ENCODE assay signal across 8 cellular contexts in genomic region chr10:97640868-97641811, GRCh38. TPM values are rescaled to one million over a fixed set of nuclear protein-coding genes. Genes with fewer than 3 reads are reported as not detected.
DNase-seq lines count a peak whose midpoint lies in the region; ATAC-seq and TF ChIP-seq lines count a peak whose summit lies in the region.

No MANE protein-coding gene starts in this region.

- ATAC-seq in HCT116 = peak; percentile 29
- peak in 2 of 4 donors; percentile 59 to 66 for ATAC-seq in heart left ventricle

- no peaks in the 10 kb centered on the region for H3K27me3 ChIP-seq in HCT116 (ENCODE audit: insufficient read depth, low read length)
- H3K27me3 ChIP-seq in heart left ventricle = no peaks in the 10 kb centered on the region
- no peaks in the 10 kb centered on the region for H3K27me3 ChIP-seq in trophoblast cell (ENCODE audit: insufficient read depth, low read length)

- peaks cover 36% of the 10 kb centered on the region for H3K79me2 ChIP-seq in HCT116 (ENCODE audit: insufficient read depth, low read length)
- H3K79me2 ChIP-seq in trophoblast cell (ENCODE audit: control insufficient read depth, insufficient read depth, low read length, poor library complexity) = peaks cover 8% of the 10 kb centered on the region

- intact Hi-C loops in HCT116 (cut with micrococcal nuclease) (no loop called here), heart left ventricle (cut with DNase I) (loop anchor here in 1 of 10 donors (5.0 kb wide), 1 partner anchor 46 kb away; the partner anchor contains the start of gene AVPI1)

- POLR2A ChIA-PET in HCT116 (lab: Charles Lee) = interaction anchor here (1.0 to 1.8 kb wide), 2 partner anchors 8 to 69 kb away, joined by 3 to 8 read pairs; no protein-coding TSS in a partner anchor

- H4K12ac ChIP-seq in trophoblast cell (ENCODE audit: low read depth, low read length) = no peak overlapping the region

- RAD21 ChIA-PET in HCT116 (lab: Charles Lee; ENCODE audit: low non-redundant PET in 1 of 2, low total read pairs in 2 of 2, uncharacterized antibody in 2 of 2, unreplicated experiment in 2 of 2) = no interaction called here

- no peaks in the 10 kb centered on the region for H3K9me2 ChIP-seq in HCT116 (ENCODE audit: insufficient read depth)

- H3K4ac ChIP-seq in trophoblast cell (ENCODE audit: low read depth, low read length) = peak overlapping the region; percentile 84

- no peak overlapping the region for H2BK12ac ChIP-seq in trophoblast cell (ENCODE audit: low read length)

- H3K27ac ChIP-seq in HCT116 (ENCODE audit: low read depth, low read length) (peak overlapping the region; percentile 67), heart left ventricle (peak overlapping the region; percentile 41 to 90 (median 78)), trophoblast cell (ENCODE audit: low read depth, low read length) (peak overlapping the region; percentile 44)

- no peak overlapping the region for H2AK5ac ChIP-seq in trophoblast cell (ENCODE audit: low read length)

- peaks cover 2% of the 10 kb centered on the region for H3K79me1 ChIP-seq in trophoblast cell (ENCODE audit: low read length)

- peak overlapping the region; percentile 74 for H3K18ac ChIP-seq in trophoblast cell (ENCODE audit: low read length)

- CTCF ChIA-PET in HCT116 (lab: Charles Lee) = interaction anchor here (0.6 to 1.0 kb wide), 2 partner anchors 8 to 94 kb away, joined by 3 read pairs; no protein-coding TSS in a partner anchor

- H3K4me3 ChIP-seq in GM12864 (ENCODE audit: low read depth, low read length) = peak overlapping the region; percentile 79
- peak overlapping the region; percentile 83 to 86 for H3K4me3 ChIP-seq in HCT116 (replicated peaks in 1 of 2; ENCODE audit: low read depth in 1 of 2, low read length in 2 of 2)
- peak overlapping the region; percentile 64 for H3K4me3 ChIP-seq in NB4 (ENCODE audit: low read depth, low read length)
- H3K4me3 ChIP-seq in heart left ventricle = peak overlapping the region; percentile 32 to 93 (median 84)
- H3K4me3 ChIP-seq in trophoblast cell (ENCODE audit: low read depth, low read length) = peak overlapping the region; percentile 100

- no peak for TF ChIP-seq POLR2A in HCT116 (IDR thresholded peaks at IDR 0.05; ENCODE audit: borderline replicate concordance, extremely low read depth, insufficient read depth, insufficient read length)
- no peak for TF ChIP-seq POLR2A in NB4 (IDR thresholded peaks at IDR 0.05; ENCODE audit: extremely low read depth, insufficient read length)
- TF ChIP-seq POLR2A in heart left ventricle (IDR thresholded peaks at IDR 0.05) = no peak

- TF ChIP-seq RAD21 in HCT116 (IDR thresholded peaks at IDR 0.05; ENCODE audit: low read depth) = no peak

- H4K8ac ChIP-seq in trophoblast cell (ENCODE audit: low read depth, low read length) = peak overlapping the region; percentile 59

- H2AFZ ChIP-seq in HCT116 (ENCODE audit: low read depth, low read length, poor library complexity, severe bottlenecking) = no peak overlapping the region
- H2AFZ ChIP-seq in trophoblast cell (ENCODE audit: insufficient read depth, low read length, poor library complexity) = peak overlapping the region; percentile 91

- H2BK120ac ChIP-seq in trophoblast cell (ENCODE audit: insufficient read depth, low read length, poor library complexity) = peak overlapping the region; percentile 55

- H3K23ac ChIP-seq in trophoblast cell (ENCODE audit: low read length) = no peak overlapping the region

- H4K91ac ChIP-seq in trophoblast cell (ENCODE audit: low read depth, low read length) = peak overlapping the region; percentile 50

- peak overlapping the region; percentile 94 for H3K9ac ChIP-seq in HCT116 (ENCODE audit: low read length)
- peak overlapping the region; percentile 97 for H3K9ac ChIP-seq in trophoblast cell (ENCODE audit: low read length)

- BruUV-seq in HCT116 (replicated peaks; lab: Mats Ljungman, UMichigan) = TSS peak; percentile 76

- 1 to 2% (median 1%) methylated on average over 63 to 67 of the region's 67 CpGs for WGBS in heart left ventricle, 4 donors
- no CpG with 5 or more reads among the region's 67 CpGs for WGBS in trophoblast cell (ENCODE audit: extremely low coverage, insufficient coverage, insufficient read length)

- H3K36me3 ChIP-seq in HCT116 (ENCODE audit: control insufficient read depth in 1 of 2, insufficient read depth in 2 of 2, low read length in 2 of 2) (peaks cover 6 to 18% of the 10 kb centered on the region in 2 experiments; a peak in 2 of 4 replicates), heart left ventricle (peaks cover 0 to 28% (median 16%) of the 10 kb centered on the region in 9 donors), trophoblast cell (ENCODE audit: control insufficient read depth in 1 of 2, insufficient read depth in 2 of 2, low read length in 2 of 2) (peaks cover 2 to 10% of the 10 kb centered on the region in 2 experiments)

- H3K4me1 ChIP-seq in HCT116 (ENCODE audit: control insufficient read depth in 1 of 2, insufficient read depth in 2 of 2, low read length in 2 of 2) = peaks cover 8 to 18% of the 10 kb centered on the region in 2 experiments; a peak in 3 of 4 replicates
- H3K4me1 ChIP-seq in heart left ventricle = peaks cover 0 to 21% (median 12%) of the 10 kb centered on the region in 12 donors
- peaks cover 0 to 5% of the 10 kb centered on the region in 2 experiments for H3K4me1 ChIP-seq in trophoblast cell (ENCODE audit: control insufficient read depth in 1 of 2, insufficient read depth in 2 of 2, low read length in 2 of 2)

- H3K4me2 ChIP-seq in HCT116 (ENCODE audit: low read length) (peak overlapping the region; percentile 85), trophoblast cell (ENCODE audit: low read length) (peak overlapping the region; percentile 88)

- no peaks in the 10 kb centered on the region for H3K9me3 ChIP-seq in HCT116 (ENCODE audit: control insufficient read depth in 1 of 2, insufficient read depth in 1 of 2, low read depth in 1 of 2, low read length in 2 of 2)
- no peaks in the 10 kb centered on the region for H3K9me3 ChIP-seq in heart left ventricle
- H3K9me3 ChIP-seq in trophoblast cell (ENCODE audit: insufficient read depth, low read depth, low read length) = no peaks in the 10 kb centered on the region

- DNase-seq in GM12864 (ENCODE audit: low read depth) (no peak), HCT116 (ENCODE audit: low read depth, low spot score) (no peak), NB4 (ENCODE audit: low read depth) (peak; percentile 74), heart left ventricle (peak; percentile 17 to 67 (median 37)), trophoblast cell (peak in 1 of 2 donors; percentile 25), COLO668 (lab: John Stamatoyannopoulos, UW; ENCODE audit: unreplicated experiment) (no peak), DMS153 (lab: John Stamatoyannopoulos, UW) (no peak)
- DNase-seq in activated naive CD4-positive, alpha-beta T cell treated with anti-CD3 and anti-CD28 coated beads, Interleukin-2, amount 50 U/mL, for 16 hours = peak; percentile 27

- TF ChIP-seq CTCF in GM12864 (IDR thresholded peaks at IDR 0.05; ENCODE audit: low read depth, low read length, missing control alignments) = no peak
- TF ChIP-seq CTCF in HCT116 (IDR thresholded peaks at IDR 0.05 in 2 of 3, conservative IDR thresholded peaks at IDR 0.05 in 1 of 3; ENCODE audit: borderline replicate concordance in 1 of 3, insufficient read depth in 1 of 3, low read depth in 2 of 3, low read length in 2 of 3) = no peak
- TF ChIP-seq CTCF in NB4 (IDR thresholded peaks at IDR 0.05; ENCODE audit: low read depth, low read length) = no peak
- TF ChIP-seq CTCF in heart left ventricle (IDR thresholded peaks at IDR 0.05) = no peak

- no peaks in the 10 kb centered on the region for H4K20me1 ChIP-seq in HCT116 (ENCODE audit: insufficient read depth)

- peak overlapping the region; percentile 47 for H3K14ac ChIP-seq in trophoblast cell (ENCODE audit: low read length)

- H2BK5ac ChIP-seq in trophoblast cell (ENCODE audit: low read depth, low read length, poor library complexity) = peak overlapping the region; percentile 50

TF ChIP-seq in HCT116, 20 proteins besides CTCF, POLR2A, EP300 and RAD21:
- TF ChIP-seq ZFX (IDR thresholded peaks at IDR 0.05) (peak; percentile 83), SRF (IDR thresholded peaks at IDR 0.05; ENCODE audit: low read depth) (no peak)

RNA-seq across cellular contexts. Expression of gene PI4K2A, which starts 0.7 kb away (rescaled TPM):
- 20.0 TPM for total RNA-seq in HCT116 (2021; ENCODE audit: unreplicated experiment)
- polyA plus RNA-seq in HCT116 (2012) = 17.8 TPM in 2 replicates
- total RNA-seq in heart left ventricle = 10 to 100 TPM; 10.4 to 24.2 (median 17.3) TPM
- polyA plus RNA-seq in heart left ventricle = 10 to 100 TPM in 1 of 2 donors, 1 to 10 TPM in 1; 5.6 to 36.8 TPM
- polyA plus RNA-seq in trophoblast cell (2013) = 15.6 and 16.1 TPM in 2 replicates

RNA-seq across cellular contexts. Expression of gene MORN4, which starts 7.8 kb away (rescaled TPM):
- total RNA-seq in HCT116 (2021; ENCODE audit: unreplicated experiment) (8.0 TPM), heart left ventricle (10 to 100 TPM in 6 of 9 donors, 1 to 10 TPM in 3; 7.2 to 21.0 (median 10.8) TPM)
- 9.7 and 13.9 TPM in 2 replicates for polyA plus RNA-seq in HCT116 (2012)
- 10 to 100 TPM; 16.1 to 31.7 TPM for polyA plus RNA-seq in heart left ventricle
- 4.4 and 4.7 TPM in 2 replicates for polyA plus RNA-seq in trophoblast cell (2013)

RNA-seq across cellular contexts. Expression of gene AVPI1, which starts 45.9 kb away (rescaled TPM):
- total RNA-seq in HCT116 (2021; ENCODE audit: unreplicated experiment) (26.7 TPM), heart left ventricle (10 to 100 TPM in 4 of 9 donors, 1 to 10 TPM in 5; 7.0 to 13.0 (median 9.9) TPM)
- polyA plus RNA-seq in HCT116 (2012) = 37.1 and 59.0 TPM in 2 replicates
- 10 to 100 TPM in 1 of 2 donors, 1 to 10 TPM in 1; 6.6 to 38.6 TPM for polyA plus RNA-seq in heart left ventricle
- polyA plus RNA-seq in trophoblast cell (2013) = 21.5 and 23.7 TPM in 2 replicates

RNA-seq across cellular contexts. Expression of gene C10orf62, which starts 51.6 kb away (rescaled TPM):
- total RNA-seq in HCT116 (2021; ENCODE audit: unreplicated experiment) (0.32 TPM), heart left ventricle (1 to 10 TPM in 2 of 9 donors, under 1 TPM in 7; 0.24 to 2.1 (median 0.58) TPM)
- polyA plus RNA-seq in HCT116 (2012) = 0.14 TPM in 1 of 2 replicates, not detected in the other
- 1 to 10 TPM; 1.3 to 1.8 TPM for polyA plus RNA-seq in heart left ventricle
- polyA plus RNA-seq in trophoblast cell (2013) = not detected in 2 replicates

RNA-seq across cellular contexts. Expression of gene HOGA1, which starts 57.0 kb away (rescaled TPM):
- total RNA-seq in HCT116 (2021; ENCODE audit: unreplicated experiment) = 1.6 TPM
- polyA plus RNA-seq in HCT116 (2012) = 0.97 and 1.3 TPM in 2 replicates
- total RNA-seq in heart left ventricle = 10 to 100 TPM in 8 of 9 donors, 1 to 10 TPM in 1; 7.5 to 82.6 (median 19.2) TPM
- 10 to 100 TPM; 35.2 to 73.4 TPM for polyA plus RNA-seq in heart left ventricle
- polyA plus RNA-seq in trophoblast cell (2013) = 0.01 TPM in 1 of 2 replicates, not detected in the other

Comparison
In these comparisons a context has a peak if more than half of its experiments do, and no peak if none do; other contexts are left out.
1. DNase-seq: peak in NB4 (single experiment), activated naive CD4-positive, alpha-beta T cell treated with anti-CD3 and anti-CD28 coated beads, Interleukin-2, amount 50 U/mL, for 16 hours (single experiment) and heart left ventricle (5 of 5); none in GM12864 (single experiment), HCT116 (single experiment), COLO668 (single experiment) and DMS153 (single experiment).
2. Peak in every context shown above with its lines, with median percentiles within 50 percentile points of each other: H3K4me3 ChIP-seq and H3K27ac ChIP-seq.